Comparison of ENCODE assay signal across 8 cellular contexts in the genomic region with DNA sequence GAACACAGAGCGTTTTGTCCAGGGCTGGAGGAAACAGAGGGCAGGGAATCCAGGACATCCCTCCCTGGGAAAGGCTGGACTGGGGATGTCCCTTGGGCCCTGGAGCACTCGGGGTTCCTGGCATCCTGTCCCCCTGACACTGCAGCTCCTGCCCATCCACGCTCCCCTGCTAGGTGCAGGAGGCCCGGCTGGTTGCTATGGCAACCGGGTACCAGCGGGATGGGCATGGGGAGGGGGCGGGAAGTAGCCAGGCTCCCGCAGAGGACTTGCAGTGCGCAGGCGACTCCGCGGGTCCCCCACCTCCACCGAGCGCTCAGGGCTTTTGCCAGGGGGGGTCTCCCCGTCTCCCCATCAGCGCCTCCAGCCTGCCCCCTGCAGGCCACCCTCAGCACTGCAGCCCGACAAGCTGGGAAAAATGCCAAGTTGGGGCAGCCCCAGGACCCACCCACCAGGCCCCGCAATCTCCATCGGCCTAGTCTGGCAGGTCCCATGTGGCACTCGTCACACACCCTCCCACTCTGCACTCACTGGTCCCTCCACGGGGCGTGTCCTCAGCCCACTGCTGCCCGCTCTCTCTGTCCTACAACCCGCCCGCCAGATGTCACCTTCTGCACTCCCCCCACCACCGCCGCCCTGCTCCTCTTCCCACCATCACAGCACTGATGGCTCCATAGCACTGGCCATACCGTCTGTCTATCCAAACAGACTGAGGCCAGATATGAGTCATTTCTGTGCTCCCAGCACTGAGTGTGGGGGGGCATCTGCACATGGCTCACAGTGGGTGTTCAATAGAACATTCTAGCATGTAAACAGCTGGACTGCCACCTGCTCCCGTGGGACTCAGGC. TPM values are rescaled to one million over a fixed set of nuclear protein-coding genes. Genes with fewer than 3 reads are reported as not detected.
DNase-seq lines count a peak whose midpoint lies in the region; ATAC-seq, FAIRE-seq and TF ChIP-seq lines count a peak whose summit lies in the region.

No MANE protein-coding gene starts in this region.

- TF ChIP-seq CTCF in D721Med (IDR thresholded peaks at IDR 0.05; ENCODE audit: insufficient read depth, missing control alignments) (peak; percentile 27), gastroesophageal sphincter (IDR thresholded peaks at IDR 0.05) (peak in 3 of 4 experiments; percentile 23 to 58 (median 55)), sigmoid colon (IDR thresholded peaks at IDR 0.05) (peak in 2 of 4 experiments; percentile 31 to 46)

- 10 to 47% methylated on average over 3 to 11 of the region's 29 CpGs for WGBS in gastroesophageal sphincter (ENCODE audit: low coverage in 1 of 2), 2 donors
- WGBS in sigmoid colon, 2 donors, result 73 to 74% methylated on average over 29 of the region's 29 CpGs

- TF ChIP-seq EP300 in gastroesophageal sphincter (IDR thresholded peaks at IDR 0.05) (no peak), sigmoid colon (IDR thresholded peaks at IDR 0.05) (no peak)

- peak overlapping the region in 2 of 4 donors; percentile 17 to 22 for H3K27ac ChIP-seq in gastroesophageal sphincter
- H3K27ac ChIP-seq in sigmoid colon, result no peak overlapping the region

- ATAC-seq in gastroesophageal sphincter (peak; percentile 19), HG03571 (IDR thresholded peaks at IDR 0.05; ENCODE audit: unreplicated experiment) (no peak)

- H3K4me3 ChIP-seq in MG63 (no peak overlapping the region), gastroesophageal sphincter (no peak overlapping the region), sigmoid colon (no peak overlapping the region)

- TF ChIP-seq POLR2A in gastroesophageal sphincter (IDR thresholded peaks at IDR 0.05) (no peak), sigmoid colon (IDR thresholded peaks at IDR 0.05) (no peak)

- H3K9me3 ChIP-seq in MG63 (no peaks in the 10 kb centered on the region), gastroesophageal sphincter (no peaks in the 10 kb centered on the region), sigmoid colon (no peaks in the 10 kb centered on the region)

- intact Hi-C loops in sigmoid colon (cut with DNase I), result no loop called here

- H3K36me3 ChIP-seq in MG63, result peaks cover 19% of the 10 kb centered on the region
- H3K36me3 ChIP-seq in gastroesophageal sphincter, result peaks cover 0 to 36% of the 10 kb centered on the region in 2 donors
- H3K36me3 ChIP-seq in sigmoid colon, result peaks cover 0 to 28% (median 18%) of the 10 kb centered on the region in 4 donors

- no peak for FAIRE-seq in D721Med (lab: Jason Lieb, UNC)
- no peak for FAIRE-seq in HTR-8/SVneo (lab: Jason Lieb, UNC)

- no peak for DNase-seq in D721Med (ENCODE audit: insufficient read length, low spot score)
- peak; percentile 63 for DNase-seq in MG63
- peak; percentile 71 to 72 for DNase-seq in activated T-cell treated with anti-CD3 and anti-CD28 coated beads, Interleukin-2, amount 50 U/mL, for 48 hours
- peak; percentile 68 for DNase-seq in sigmoid colon
- DNase-seq in HTR-8/SVneo (ENCODE audit: insufficient read length, low spot score), result no peak
- DNase-seq in NCI-H82 treated with DMSO at 0.1 percent for 48 hours (lab: John Stamatoyannopoulos, UW; ENCODE audit: unreplicated experiment), result no peak

- H3K27me3 ChIP-seq in MG63, result no peaks in the 10 kb centered on the region
- no peaks in the 10 kb centered on the region for H3K27me3 ChIP-seq in gastroesophageal sphincter
- no peaks in the 10 kb centered on the region for H3K27me3 ChIP-seq in sigmoid colon

- H3K4me1 ChIP-seq in gastroesophageal sphincter (peaks cover 0 to 54% (median 27%) of the 10 kb centered on the region in 3 donors), sigmoid colon (peaks cover 0 to 51% (median 44%) of the 10 kb centered on the region in 4 donors)

RNA-seq across cellular contexts. Expression of a gene that starts 31.5 kb away (rescaled TPM):
- total RNA-seq in MG63 (2014; rRNA removed; shearing (Covaris generic); ENCODE audit: low replicate concordance), result 64.1 and 85.1 TPM in 2 replicates
- total RNA-seq in gastroesophageal sphincter (10 to 100 TPM; 26.1 to 54.2 (median 37.3) TPM), sigmoid colon (10 to 100 TPM; 25.7 to 56.5 (median 30.7) TPM)
- polyA plus RNA-seq in sigmoid colon, result 10 to 100 TPM; 14.4 to 34.1 (median 26.4) TPM

RNA-seq across cellular contexts. Expression of a gene that starts 45.5 kb away (rescaled TPM):
- total RNA-seq in MG63 (2014; rRNA removed; shearing (Covaris generic); ENCODE audit: low replicate concordance), result 32.6 and 33.7 TPM in 2 replicates
- 10 to 100 TPM; 15.9 to 32.9 (median 28.8) TPM for total RNA-seq in gastroesophageal sphincter
- total RNA-seq in sigmoid colon, result 10 to 100 TPM; 23.2 to 28.5 (median 26.8) TPM
- 10 to 100 TPM; 10.8 to 27.8 (median 22.2) TPM for polyA plus RNA-seq in sigmoid colon

Comparison
In these comparisons a context has a peak if more than half of its experiments do, and no peak if none do; other contexts are left out.
1. DNase-seq: peak in MG63 (single experiment), activated T-cell treated with anti-CD3 and anti-CD28 coated beads, Interleukin-2, amount 50 U/mL, for 48 hours (2 of 2) and sigmoid colon (single experiment); none in D721Med (single experiment), HTR-8/SVneo (single experiment) and NCI-H82 treated with DMSO at 0.1 percent for 48 hours (single experiment).